1 cellular context compared by ENCODE assay signal in genomic region chr20:61185841-61186601, GRCh38.
A peak's percentile ranks its signal among the peaks of the same experiment; 100 is the strongest.
TF ChIP-seq lines count a peak whose summit lies in the region.

No MANE protein-coding gene starts in this region.

TF ChIP-seq in A549, 52 proteins besides CTCF, POLR2A, EP300 and RAD21 (continued from another document):
- TF ChIP-seq PBX3 (IDR thresholded peaks at IDR 0.05) (0 out of 2 replicates have a peak, but pooled peaks have one; percentile 20), NPAS2 (CRISPR knock-in tag; IDR thresholded peaks at IDR 0.05; ENCODE audit: borderline replicate concordance) (no peak), FOSB (CRISPR knock-in tag; IDR thresholded peaks at IDR 0.05) (no peak), HEYL (CRISPR knock-in tag; IDR thresholded peaks at IDR 0.05) (no peak), HDAC2 (IDR thresholded peaks at IDR 0.05) (no peak), MAFK (IDR thresholded peaks at IDR 0.05; ENCODE audit: partially characterized antibody) (peak; percentile 71), FOSL2 (IDR thresholded peaks at IDR 0.05) (peak; percentile 23; the same call in 1 of the 2 replicates), FOSL2 (CRISPR knock-in tag; IDR thresholded peaks at IDR 0.05) (peak; percentile 77)
